12 cellular contexts compared by ENCODE assay signal in the genomic region with DNA sequence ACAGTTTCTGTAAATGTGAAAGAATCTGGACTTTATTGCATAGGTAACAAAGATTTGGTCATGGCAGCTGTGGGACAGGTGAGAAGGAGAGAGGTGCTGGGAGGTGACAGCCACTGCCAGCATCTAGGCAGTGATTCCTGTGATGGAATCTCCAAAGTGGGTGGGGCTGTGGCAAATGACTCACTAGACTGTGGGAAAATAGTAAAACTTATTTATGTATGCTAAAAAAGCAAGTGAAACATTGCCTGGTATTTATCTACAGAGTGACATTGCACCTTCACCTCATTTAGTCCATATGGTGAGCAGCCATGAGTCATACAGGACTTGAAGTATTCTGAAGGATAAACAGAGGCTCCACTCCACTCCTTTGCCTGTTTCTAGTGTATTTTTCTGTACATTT.
A peak's percentile ranks its signal among the peaks of the same experiment; 100 is the strongest.
DNase-seq lines count a peak whose midpoint lies in the region; ATAC-seq and TF ChIP-seq lines count a peak whose summit lies in the region.
"Had no signal": no experiment of that assay in that cellular context is flagged by ENCODE, and none has a peak within 500 bp of the region (broad histone marks: within the 10 kb centered on the region; RNA-seq: fewer than 3 reads in every experiment).

No MANE protein-coding gene starts in this region.

- no peaks in the 10 kb centered on the region for H3K79me2 ChIP-seq in hepatocyte

- ATAC-seq in activated T-cell treated with anti-CD3 and anti-CD28 coated beads, Interleukin-2, amount 50 U/mL, for 4 hours, result peak; percentile 74 to 84
- ATAC-seq in GM21423 (IDR thresholded peaks at IDR 0.05; ENCODE audit: unreplicated experiment), result no peak
- ATAC-seq in GM19023 (IDR thresholded peaks at IDR 0.05; ENCODE audit: unreplicated experiment), result no peak

- H3K4me1 Mint-ChIP-seq in activated T-cell treated with anti-CD3 and anti-CD28 coated beads, Interleukin-2, amount 50 U/mL, for 4 hours (ENCODE audit: low read depth), result no peaks in the 10 kb centered on the region

- H3K9me3 ChIP-seq in hepatocyte (ENCODE audit: low read depth), result no peaks in the 10 kb centered on the region
- H3K9me3 ChIP-seq: BE2C had no signal

- H3K4me3 Mint-ChIP-seq in activated T-cell treated with anti-CD3 and anti-CD28 coated beads, Interleukin-2, amount 50 U/mL, for 4 hours, result no peak overlapping the region

- no peak overlapping the region for H3K4me3 ChIP-seq in hepatocyte

- H3K4me1 ChIP-seq in hepatocyte (ENCODE audit: insufficient read depth), result peaks cover 9% of the 10 kb centered on the region
- H3K4me1 ChIP-seq: BE2C had no signal

- no peaks in the 10 kb centered on the region for H4K20me1 ChIP-seq in hepatocyte (ENCODE audit: insufficient read depth, poor library complexity, severe bottlenecking)

- no peaks in the 10 kb centered on the region for H3K36me3 Mint-ChIP-seq in activated T-cell treated with anti-CD3 and anti-CD28 coated beads, Interleukin-2, amount 50 U/mL, for 4 hours (ENCODE audit: insufficient read depth)

- DNase-seq in stimulated activated CD4-positive, alpha-beta T cell treated with anti-CD3 and anti-CD28 coated beads, Interleukin-12 subunit alpha, Interleukin-12 subunit beta, amount 100 ng/mL, for 48 hours (ENCODE audit: low read depth in 2 of 3, low spot score in 1 of 3), result peak in 2 of 3 donors; percentile 8
- no peak for DNase-seq in stimulated activated CD4-positive, alpha-beta T cell treated with anti-CD3 and anti-CD28 coated beads, Interleukin-2, amount 100 ng/mL, for 48 hours
- DNase-seq in activated T-cell treated with anti-CD3 and anti-CD28 coated beads, Interleukin-2, amount 50 U/mL, for 4 hours, result no peak
- DNase-seq in hepatocyte (ENCODE audit: low spot score) (peak; percentile 82), NCI-H82 treated with DMSO at 0.1 percent for 48 hours (lab: John Stamatoyannopoulos, UW; ENCODE audit: unreplicated experiment) (no peak), NCI-H1694 treated with DMSO at 0.1 percent for 48 hours (lab: John Stamatoyannopoulos, UW) (no peak)
- DNase-seq: activated effector memory CD4-positive, alpha-beta T cell treated with Interleukin-2 at 50 U/mL for 16 hours; BE2C; NCI-H1417 treated with DMSO at 0.1 percent for 48 hours; T-helper 9 cell had no signal

- H3K27me3 ChIP-seq in hepatocyte, result no peaks in the 10 kb centered on the region
- H3K27me3 ChIP-seq: BE2C had no signal

- H3K27me3 Mint-ChIP-seq in activated T-cell treated with anti-CD3 and anti-CD28 coated beads, Interleukin-2, amount 50 U/mL, for 4 hours (ENCODE audit: low read depth), result peaks cover 5% of the 10 kb centered on the region

- TF ChIP-seq CTCF in hepatocyte (IDR thresholded peaks at IDR 0.05; ENCODE audit: poor library complexity), result no peak

- no peaks in the 10 kb centered on the region for H3K9me2 ChIP-seq in hepatocyte (replicated peaks; ENCODE audit: insufficient read depth)

- no peaks in the 10 kb centered on the region for H3K36me3 ChIP-seq in hepatocyte (replicated peaks; ENCODE audit: insufficient read depth, low read depth)
- H3K36me3 ChIP-seq: BE2C had no signal

- H2AFZ ChIP-seq in hepatocyte, result no peak overlapping the region

- peak overlapping the region; percentile 21 for H3K4me2 ChIP-seq in hepatocyte

- H3K9me3 Mint-ChIP-seq in activated T-cell treated with anti-CD3 and anti-CD28 coated beads, Interleukin-2, amount 50 U/mL, for 4 hours, result no peaks in the 10 kb centered on the region

- H3K27ac ChIP-seq in hepatocyte, result peak overlapping the region; percentile 61

Comparison
In these comparisons a context has a peak if more than half of its experiments do, and no peak if none do; other contexts are left out.
1. DNase-seq: peak in stimulated activated CD4-positive, alpha-beta T cell treated with anti-CD3 and anti-CD28 coated beads, Interleukin-12 subunit alpha, Interleukin-12 subunit beta, amount 100 ng/mL, for 48 hours (2 of 3) and hepatocyte (single experiment); none in stimulated activated CD4-positive, alpha-beta T cell treated with anti-CD3 and anti-CD28 coated beads, Interleukin-2, amount 100 ng/mL, for 48 hours (0 of 2), activated T-cell treated with anti-CD3 and anti-CD28 coated beads, Interleukin-2, amount 50 U/mL, for 4 hours (single experiment), NCI-H82 treated with DMSO at 0.1 percent for 48 hours (single experiment) and NCI-H1694 treated with DMSO at 0.1 percent for 48 hours (single experiment).
2. ATAC-seq: peak in activated T-cell treated with anti-CD3 and anti-CD28 coated beads, Interleukin-2, amount 50 U/mL, for 4 hours (2 of 2); none in GM21423 (single experiment) and GM19023 (single experiment).